ENCODE assay signal across 9 cellular contexts in the genomic region with DNA sequence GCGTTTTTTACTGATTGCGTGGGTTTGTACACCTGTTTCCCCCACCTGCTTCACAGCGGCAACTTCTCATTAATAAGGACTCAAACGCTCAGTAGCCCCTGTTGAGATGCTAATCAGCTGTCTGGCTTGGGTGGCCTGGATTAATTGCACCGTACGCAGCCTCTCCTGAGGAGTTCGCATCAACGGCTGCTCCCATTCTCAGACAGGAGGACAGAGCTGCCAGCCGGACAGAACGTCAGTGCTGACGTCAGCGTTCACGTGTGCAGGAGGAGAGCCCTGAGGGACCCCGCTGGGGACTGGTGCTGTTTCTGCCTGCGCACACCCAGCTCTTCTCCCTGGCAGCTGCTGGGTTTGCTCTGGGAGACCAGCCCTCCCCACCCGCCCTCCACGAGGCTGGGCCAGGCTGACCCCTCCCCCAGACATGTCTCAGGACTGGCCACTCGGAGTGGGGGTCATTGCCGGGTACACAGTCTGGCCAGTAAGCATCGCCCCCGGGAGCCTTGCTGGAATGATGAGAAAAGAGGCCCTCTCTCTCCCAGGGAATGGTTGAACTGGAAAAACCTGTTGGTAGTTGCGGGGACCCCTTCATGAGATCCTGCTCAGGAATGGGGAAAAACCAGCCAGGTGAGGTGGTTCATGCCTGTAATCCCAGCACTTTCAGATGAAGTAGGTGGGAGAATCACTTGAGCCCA. TPM values are rescaled to one million over a fixed set of nuclear protein-coding genes. Genes with fewer than 3 reads are reported as not detected.
A peak's percentile ranks its signal among the peaks of the same experiment; 100 is the strongest.
DNase-seq lines count a peak whose midpoint lies in the region; ATAC-seq lines count a peak whose summit lies in the region.
"Had no signal": no experiment of that assay in that cellular context is flagged by ENCODE, and none has a peak within 500 bp of the region (broad histone marks: within the 10 kb centered on the region; RNA-seq: fewer than 3 reads in every experiment).

No MANE protein-coding gene starts in this region.

- H3K4me3 Mint-ChIP-seq in stimulated activated memory B cell treated with anti-CD40 and anti-IgM and Interleukin-4, amounts not matched to agents 10 μg/mL and 1 μg/mL and 100 μg/mL, for 72 hours = peak overlapping the region; percentile 71

- peaks cover 30% of the 10 kb centered on the region for H3K4me1 Mint-ChIP-seq in stimulated activated memory B cell treated with anti-CD40 and anti-IgM and Interleukin-4, amounts not matched to agents 10 μg/mL and 1 μg/mL and 100 μg/mL, for 72 hours

- ATAC-seq in stimulated activated memory B cell treated with anti-CD40 and anti-IgM and Interleukin-4, amounts not matched to agents 10 μg/mL and 1 μg/mL and 100 μg/mL, for 72 hours = peak; percentile 46
- ATAC-seq in HG03108 (IDR thresholded peaks at IDR 0.05; ENCODE audit: unreplicated experiment) (no peak), GM21447 (IDR thresholded peaks at IDR 0.05; ENCODE audit: unreplicated experiment) (no peak)

- H3K27me3 Mint-ChIP-seq in stimulated activated memory B cell treated with anti-CD40 and anti-IgM and Interleukin-4, amounts not matched to agents 10 μg/mL and 1 μg/mL and 100 μg/mL, for 72 hours = no peaks in the 10 kb centered on the region

- no peaks in the 10 kb centered on the region for H3K36me3 Mint-ChIP-seq in stimulated activated memory B cell treated with anti-CD40 and anti-IgM and Interleukin-4, amounts not matched to agents 10 μg/mL and 1 μg/mL and 100 μg/mL, for 72 hours

- no peaks in the 10 kb centered on the region for H3K27me3 ChIP-seq in layer of hippocampus (ENCODE audit: control insufficient read depth, insufficient read depth, low read length)

- H3K9me3 Mint-ChIP-seq in stimulated activated memory B cell treated with anti-CD40 and anti-IgM and Interleukin-4, amounts not matched to agents 10 μg/mL and 1 μg/mL and 100 μg/mL, for 72 hours = no peaks in the 10 kb centered on the region

- no peak overlapping the region for H3K27ac ChIP-seq in caudate nucleus (ENCODE audit: low read depth, low read length)
- H3K27ac ChIP-seq in layer of hippocampus (ENCODE audit: low read depth, low read length) = peak overlapping the region; percentile 39
- H3K27ac ChIP-seq: HL-60 had no signal

- DNase-seq in Daoy (ENCODE audit: low read depth) (peak; percentile 33), NCI-H2227 treated with DMSO at 0.1 percent for 48 hours (lab: John Stamatoyannopoulos, UW) (peak; percentile 77), caudate nucleus (lab: John Stamatoyannopoulos, UW) (peak in 56 of 61 donors; percentile 4 to 89 (median 51))
- no peak for DNase-seq in activated T-cell treated with anti-CD3 and anti-CD28 coated beads, Interleukin-2, amount 50 U/mL, for 48 hours

- peak overlapping the region; percentile 49 for H3K27ac Mint-ChIP-seq in stimulated activated memory B cell treated with anti-CD40 and anti-IgM and Interleukin-4, amounts not matched to agents 10 μg/mL and 1 μg/mL and 100 μg/mL, for 72 hours

RNA-seq across cellular contexts. Expression of a gene that starts 5.7 kb away (rescaled TPM):
- total RNA-seq in Daoy (2014; rRNA removed; shearing (Covaris generic)) = 16.1 and 16.7 TPM in 2 replicates

RNA-seq across cellular contexts. Expression of a gene that starts 9.2 kb away (rescaled TPM):
- not detected in 2 replicates for total RNA-seq in Daoy (2014; rRNA removed; shearing (Covaris generic))

Comparison
In these comparisons a context has a peak if more than half of its experiments do, and no peak if none do; other contexts are left out.
1. DNase-seq: peak in Daoy (single experiment), NCI-H2227 treated with DMSO at 0.1 percent for 48 hours (single experiment) and caudate nucleus (56 of 61); none in activated T-cell treated with anti-CD3 and anti-CD28 coated beads, Interleukin-2, amount 50 U/mL, for 48 hours (0 of 2).